ENCODE assay signal across 8 cellular contexts in genomic region chr19:39126593-39127187, GRCh38. TPM values are rescaled to one million over a fixed set of nuclear protein-coding genes. Genes with fewer than 3 reads are reported as not detected.
DNase-seq lines count a peak whose midpoint lies in the region; ATAC-seq and TF ChIP-seq lines count a peak whose summit lies in the region.

No MANE protein-coding gene starts in this region.

- peak overlapping the region; percentile 88 for H3K27ac Mint-ChIP-seq in CD8-positive, alpha-beta T cell
- peak overlapping the region; percentile 3 for H3K27ac Mint-ChIP-seq in MCF 10A (ENCODE audit: low read depth, unreplicated experiment)

- TSS peak; percentile 45 for BruUV-seq in MCF 10A (replicated peaks; lab: Mats Ljungman, UMichigan)

- H3K9me3 Mint-ChIP-seq in CD8-positive, alpha-beta T cell = no peaks in the 10 kb centered on the region
- no peaks in the 10 kb centered on the region for H3K9me3 Mint-ChIP-seq in MCF 10A (ENCODE audit: unreplicated experiment)

- H3K4me3 Mint-ChIP-seq in CD8-positive, alpha-beta T cell = peak overlapping the region; percentile 99
- peak overlapping the region; percentile 87 for H3K4me3 Mint-ChIP-seq in MCF 10A (ENCODE audit: unreplicated experiment)

- TF ChIP-seq CTCF in CD8-positive, alpha-beta T cell (IDR thresholded peaks at IDR 0.05) = no peak
- no peak for TF ChIP-seq CTCF in MCF 10A (IDR thresholded peaks at IDR 0.05; ENCODE audit: unreplicated experiment)

- CTCF ChIA-PET in CD8-positive, alpha-beta T cell (lab: Charles Lee) = interaction anchor here (1.4 kb wide), 1 partner anchor 202 kb away, joined by 3 read pairs; no protein-coding TSS in a partner anchor
- CTCF ChIA-PET in MCF 10A (lab: Yijun Ruan, JAX) = interaction anchor here (0.6 to 1.2 kb wide), 4 partner anchors 98 to 203 kb away, joined by 3 to 4 read pairs (median 3); no protein-coding TSS in a partner anchor

- H3K27me3 ChIP-seq in CD8-positive, alpha-beta T cell (ENCODE audit: insufficient read depth, low read length) = no peaks in the 10 kb centered on the region

- intact Hi-C loops in CD8-positive, alpha-beta T cell (cut with DNase I, micrococcal nuclease) = loop anchor here in 1 of 2 experiments (5.0 to 10.0 kb wide), 3 partner anchors 216 to 548 kb away; partner anchors contain the start of genes PLEKHG2 and SAMD4B
- intact Hi-C loops in MCF 10A (cut with micrococcal nuclease) = loop anchor here (1.0 to 10.0 kb wide), 2 partner anchors 285 to 408 kb away; partner anchors contain the start of gene EID2B

- POLR2A ChIA-PET in CD8-positive, alpha-beta T cell (lab: Charles Lee) = interaction anchor here (0.6 kb wide), 1 partner anchor 196 kb away, joined by 3 read pairs; no protein-coding TSS in a partner anchor
- POLR2A ChIA-PET in MCF 10A (lab: Yijun Ruan, JAX) = interaction anchor here (0.6 to 1.4 kb wide), 4 partner anchors 14 to 309 kb away, joined by 3 to 5 read pairs (median 4); partner anchors contain the start of gene RPS16

- ATAC-seq in CD8-positive, alpha-beta T cell = no peak
- ATAC-seq in HG03135 (IDR thresholded peaks at IDR 0.05; ENCODE audit: unreplicated experiment) (no peak), HG02623 (IDR thresholded peaks at IDR 0.05; ENCODE audit: unreplicated experiment) (no peak)

- no peak overlapping the region for H3K27ac ChIP-seq in CD8-positive, alpha-beta T cell (ENCODE audit: low read depth, low read length)
- no peak overlapping the region for H3K27ac ChIP-seq in urinary bladder (ENCODE audit: low read depth)

- peaks cover 2% of the 10 kb centered on the region for H3K36me3 Mint-ChIP-seq in CD8-positive, alpha-beta T cell
- peaks cover 7% of the 10 kb centered on the region for H3K36me3 Mint-ChIP-seq in MCF 10A (ENCODE audit: insufficient read depth, unreplicated experiment)

- no peak for DNase-seq in CD8-positive, alpha-beta T cell
- DNase-seq in Jurkat, Clone E6-1 (ENCODE audit: low read depth, low spot score) = no peak
- DNase-seq in MCF 10A (ENCODE audit: unreplicated experiment) = peak; percentile 53
- DNase-seq in lung microvascular endothelial cell (ENCODE audit: low read depth in 2 of 2) = peak; percentile 19 to 37
- no peak for DNase-seq in NCI-H524 (lab: John Stamatoyannopoulos, UW)

- no peak overlapping the region for H3K4me3 ChIP-seq in CD8-positive, alpha-beta T cell (ENCODE audit: low read depth, low read length)
- peak overlapping the region; percentile 85 for H3K4me3 ChIP-seq in Jurkat, Clone E6-1 (ENCODE audit: low read length)
- peak overlapping the region; percentile 76 for H3K4me3 ChIP-seq in urinary bladder (ENCODE audit: low read depth, low read length)

- no peaks in the 10 kb centered on the region for H3K36me3 ChIP-seq in CD8-positive, alpha-beta T cell (ENCODE audit: insufficient read depth, low read length)
- H3K36me3 ChIP-seq in urinary bladder (ENCODE audit: insufficient read depth) = no peaks in the 10 kb centered on the region

- H3K4me1 ChIP-seq in CD8-positive, alpha-beta T cell (ENCODE audit: insufficient read depth, low read length) = peaks cover 7% of the 10 kb centered on the region
- H3K4me1 ChIP-seq in urinary bladder (ENCODE audit: insufficient read depth) = no peaks in the 10 kb centered on the region

- peaks cover 3% of the 10 kb centered on the region for H3K27me3 Mint-ChIP-seq in CD8-positive, alpha-beta T cell (ENCODE audit: low read depth)
- no peaks in the 10 kb centered on the region for H3K27me3 Mint-ChIP-seq in MCF 10A (ENCODE audit: insufficient read depth, unreplicated experiment)

- H3K4me1 Mint-ChIP-seq in CD8-positive, alpha-beta T cell (ENCODE audit: low read depth) = peaks cover 44% of the 10 kb centered on the region
- peaks cover 24% of the 10 kb centered on the region for H3K4me1 Mint-ChIP-seq in MCF 10A (ENCODE audit: insufficient read depth, unreplicated experiment)

- H3K9me3 ChIP-seq in CD8-positive, alpha-beta T cell (ENCODE audit: low read length) = no peaks in the 10 kb centered on the region

- WGBS in urinary bladder = 13% methylated on average over 18 of the region's 18 CpGs

RNA-seq across cellular contexts. Expression of gene PAK4, which starts 1.1 kb away (rescaled TPM):
- total RNA-seq in CD8-positive, alpha-beta T cell = 1 to 10 TPM; 6.4 to 7.8 TPM
- 26.1 TPM for polyA plus RNA-seq in Jurkat, Clone E6-1 (2012; ENCODE audit: insufficient read depth, insufficient read length)
- 28.4 and 29.5 TPM in 2 replicates for total RNA-seq in MCF 10A (2022)
- 2.6 and 3.1 TPM in 2 replicates for total RNA-seq in lung microvascular endothelial cell
- 7.8 TPM for total RNA-seq in urinary bladder
- polyA plus RNA-seq in urinary bladder = 33.1 TPM

RNA-seq across cellular contexts. Expression of gene ACP7, which starts 42.5 kb away (rescaled TPM):
- total RNA-seq in CD8-positive, alpha-beta T cell = not detected
- polyA plus RNA-seq in Jurkat, Clone E6-1 (2012; ENCODE audit: insufficient read depth, insufficient read length) = not detected
- total RNA-seq in MCF 10A (2022) = not detected in 2 replicates
- not detected in 2 replicates for total RNA-seq in lung microvascular endothelial cell
- 0.11 TPM for total RNA-seq in urinary bladder
- 0.05 TPM for polyA plus RNA-seq in urinary bladder

Comparison
In these comparisons a context has a peak if more than half of its experiments do, and no peak if none do; other contexts are left out.
1. DNase-seq: peak in MCF 10A (single experiment) and lung microvascular endothelial cell (2 of 2); none in CD8-positive, alpha-beta T cell (0 of 7), Jurkat, Clone E6-1 (single experiment) and NCI-H524 (0 of 2).